ENCODE assay signal across 15 cellular contexts in the genomic region with DNA sequence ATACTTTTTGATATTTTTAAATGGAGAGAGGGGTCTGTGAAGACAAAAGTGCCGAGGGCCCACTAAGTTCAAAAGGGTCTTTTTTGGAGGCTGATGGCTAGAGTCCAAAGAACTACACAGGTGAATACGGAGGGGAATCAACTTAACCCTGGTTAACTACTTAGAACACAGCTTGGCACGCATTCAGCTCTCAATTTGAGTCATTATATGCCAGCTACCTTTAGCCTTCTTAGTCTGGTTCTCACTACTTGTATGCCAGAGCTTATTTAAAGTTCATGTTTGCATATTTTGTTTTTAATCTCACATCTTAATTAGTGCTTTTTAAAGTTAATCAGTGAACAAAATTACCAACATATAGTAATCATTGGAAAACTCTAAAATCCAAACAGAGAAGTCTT.
DNase-seq lines count a peak whose midpoint lies in the region; ATAC-seq and TF ChIP-seq lines count a peak whose summit lies in the region.
"Had no signal": no experiment of that assay in that cellular context is flagged by ENCODE, and none has a peak within 500 bp of the region (broad histone marks: within the 10 kb centered on the region; RNA-seq: fewer than 3 reads in every experiment).

No MANE protein-coding gene starts in this region.

- TF ChIP-seq POLR2A in stomach (IDR thresholded peaks at IDR 0.05), result no peak

- no peak overlapping the region for H3K4me3 Mint-ChIP-seq in activated naive CD4-positive, alpha-beta T cell treated with anti-CD3 and anti-CD28 coated beads for 36 hours
- no peak overlapping the region for H3K4me3 Mint-ChIP-seq in GM23338
- H3K4me3 Mint-ChIP-seq: naive thymus-derived CD8-positive, alpha-beta T cell; type B pancreatic cell had no signal

- H3K36me3 ChIP-seq in GM23338 (ENCODE audit: insufficient read depth) (no peaks in the 10 kb centered on the region), stomach (no peaks in the 10 kb centered on the region)
- H3K36me3 ChIP-seq: gastrocnemius medialis had no signal

- H3K9me3 Mint-ChIP-seq in activated naive CD4-positive, alpha-beta T cell treated with anti-CD3 and anti-CD28 coated beads, Interleukin-2, amount 50 U/mL, for 72 hours, result no peaks in the 10 kb centered on the region
- H3K9me3 Mint-ChIP-seq in activated naive CD4-positive, alpha-beta T cell treated with anti-CD3 and anti-CD28 coated beads for 36 hours, result no peaks in the 10 kb centered on the region
- no peaks in the 10 kb centered on the region for H3K9me3 Mint-ChIP-seq in GM23338
- H3K9me3 Mint-ChIP-seq: naive thymus-derived CD8-positive, alpha-beta T cell; type B pancreatic cell had no signal

- no peaks in the 10 kb centered on the region for H4K20me1 ChIP-seq in GM23338 (replicated peaks; ENCODE audit: insufficient read depth)

- 32 to 51% (median 39%) methylated on average over 3 of the region's 3 CpGs for WGBS in stomach, 5 donors

- H3K27ac ChIP-seq in GM23338 (ENCODE audit: low read depth) (peak overlapping the region; percentile 36; the same call in 1 of the 2 replicates), stomach (no peak overlapping the region)
- H3K27ac ChIP-seq: dorsolateral prefrontal cortex, gastrocnemius medialis, KMS-11 had no signal

- H2AFZ ChIP-seq in GM23338, result no peak overlapping the region

- TF ChIP-seq CTCF in GM23338 (conservative IDR thresholded peaks at IDR 0.05; ENCODE audit: low read depth in 2 of 2), result no peak
- no peak for TF ChIP-seq CTCF in stomach (IDR thresholded peaks at IDR 0.05)

- CTCF ChIA-PET in activated naive CD4-positive, alpha-beta T cell treated with anti-CD3 and anti-CD28 coated beads for 36 hours (lab: Charles Lee), result interaction anchor here (0.6 to 3.8 kb wide), 8 partner anchors 14 to 487 kb away, joined by 3 to 23 read pairs (median 3); no protein-coding TSS in a partner anchor

- H3K27me3 ChIP-seq in GM23338 (ENCODE audit: insufficient read depth), result no peaks in the 10 kb centered on the region
- no peaks in the 10 kb centered on the region for H3K27me3 ChIP-seq in stomach
- H3K27me3 ChIP-seq: dorsolateral prefrontal cortex, gastrocnemius medialis had no signal

- no peak for TF ChIP-seq EP300 in stomach (IDR thresholded peaks at IDR 0.05)

- H3K9me3 ChIP-seq in stomach, result no peaks in the 10 kb centered on the region
- H3K9me3 ChIP-seq: gastrocnemius medialis had no signal

- peaks cover 2% of the 10 kb centered on the region for H3K4me1 Mint-ChIP-seq in activated naive CD4-positive, alpha-beta T cell treated with anti-CD3 and anti-CD28 coated beads for 36 hours (ENCODE audit: low read depth)
- H3K4me1 Mint-ChIP-seq in GM23338, result peaks cover 27% of the 10 kb centered on the region

- H3K4me3 ChIP-seq in GM23338, result no peak overlapping the region
- no peak overlapping the region for H3K4me3 ChIP-seq in stomach
- H3K4me3 ChIP-seq: dorsolateral prefrontal cortex, gastrocnemius medialis had no signal

- no peak overlapping the region for H3K4me2 ChIP-seq in GM23338
- H3K4me2 ChIP-seq: KMS-11 had no signal

- no peak for DNase-seq in activated naive CD4-positive, alpha-beta T cell treated with anti-CD3 and anti-CD28 coated beads, Interleukin-2, amount 50 U/mL, for 72 hours (ENCODE audit: low spot score in 2 of 2)
- DNase-seq in activated naive CD4-positive, alpha-beta T cell treated with anti-CD3 and anti-CD28 coated beads for 36 hours, result no peak
- no peak for DNase-seq in GM23338 (ENCODE audit: low spot score)
- peak; percentile 26 for DNase-seq in stomach
- DNase-seq in NCI-H524 (lab: John Stamatoyannopoulos, UW), result no peak
- DNase-seq in Right ventricle myocardium superior, result no peak
- no peak for DNase-seq in ecto neural progenitor cell (ENCODE audit: low spot score)
- DNase-seq: amniotic stem cell, dorsolateral prefrontal cortex, gastrocnemius medialis, left cardiac atrium had no signal

- no peaks in the 10 kb centered on the region for H3K27me3 Mint-ChIP-seq in activated naive CD4-positive, alpha-beta T cell treated with anti-CD3 and anti-CD28 coated beads for 36 hours (ENCODE audit: low read depth)
- no peaks in the 10 kb centered on the region for H3K27me3 Mint-ChIP-seq in GM23338 (ENCODE audit: insufficient read depth, low read depth, poor library complexity)
- H3K27me3 Mint-ChIP-seq: naive thymus-derived CD8-positive, alpha-beta T cell; type B pancreatic cell had no signal

- H3K79me2 ChIP-seq in GM23338 (replicated peaks; ENCODE audit: insufficient read depth), result no peaks in the 10 kb centered on the region

- intact Hi-C loops in activated naive CD4-positive, alpha-beta T cell treated with anti-CD3 and anti-CD28 coated beads for 36 hours (cut with micrococcal nuclease), result loop anchor here (1.0 to 5.0 kb wide), 7 partner anchors 112 to 950 kb away; partner anchors contain the start of gene TMEM106B
- intact Hi-C loops in stomach (cut with DNase I; ENCODE audit: low total_unique reads) (no loop called here), Right ventricle myocardium superior (cut with DNase I) (loop anchor here (2.0 to 5.0 kb wide), 2 partner anchors 256 to 896 kb away; no protein-coding TSS in a partner anchor)

- H3K4me1 ChIP-seq in GM23338 (ENCODE audit: insufficient read depth), result peaks cover 19% of the 10 kb centered on the region; the same call in 1 of the 2 replicates
- H3K4me1 ChIP-seq in stomach, result peaks cover 0 to 8% (median 0%) of the 10 kb centered on the region in 4 donors
- H3K4me1 ChIP-seq: gastrocnemius medialis had no signal

- H3K9me2 ChIP-seq in GM23338 (ENCODE audit: insufficient read depth), result no peaks in the 10 kb centered on the region

- no peaks in the 10 kb centered on the region for H3F3A ChIP-seq in GM23338 (replicated peaks; ENCODE audit: low read depth)

- H3K27ac Mint-ChIP-seq in activated naive CD4-positive, alpha-beta T cell treated with anti-CD3 and anti-CD28 coated beads, Interleukin-2, amount 50 U/mL, for 72 hours, result no peak overlapping the region
- no peak overlapping the region for H3K27ac Mint-ChIP-seq in activated naive CD4-positive, alpha-beta T cell treated with anti-CD3 and anti-CD28 coated beads for 36 hours
- H3K27ac Mint-ChIP-seq in GM23338, result no peak overlapping the region
- H3K27ac Mint-ChIP-seq: naive thymus-derived CD8-positive, alpha-beta T cell; type B pancreatic cell had no signal

- peak; percentile 34 to 63 for ATAC-seq in activated naive CD4-positive, alpha-beta T cell treated with anti-CD3 and anti-CD28 coated beads, Interleukin-2, amount 50 U/mL, for 72 hours
- ATAC-seq in GM23338 (no peak), HG03521 (IDR thresholded peaks at IDR 0.05; ENCODE audit: unreplicated experiment) (peak; percentile 56), Right ventricle myocardium superior (ENCODE audit: poor library complexity) (no peak)
- ATAC-seq: gastrocnemius medialis; left cardiac atrium; naive thymus-derived CD8-positive, alpha-beta T cell had no signal

- no peaks in the 10 kb centered on the region for H3K36me3 Mint-ChIP-seq in activated naive CD4-positive, alpha-beta T cell treated with anti-CD3 and anti-CD28 coated beads, Interleukin-2, amount 50 U/mL, for 72 hours
- H3K36me3 Mint-ChIP-seq in activated naive CD4-positive, alpha-beta T cell treated with anti-CD3 and anti-CD28 coated beads for 36 hours (ENCODE audit: low read depth), result no peaks in the 10 kb centered on the region
- peaks cover 14% of the 10 kb centered on the region for H3K36me3 Mint-ChIP-seq in GM23338 (ENCODE audit: low read depth)
- H3K36me3 Mint-ChIP-seq: naive thymus-derived CD8-positive, alpha-beta T cell; type B pancreatic cell had no signal

TF ChIP-seq in GM23338, 12 proteins besides CTCF, POLR2A, EP300 and RAD21 (continues in another document):
- TF ChIP-seq NANOG (IDR thresholded peaks at IDR 0.05; ENCODE audit: borderline replicate concordance), result no peak
- TF ChIP-seq CREB1 (CRISPR knock-in tag; IDR thresholded peaks at IDR 0.05; ENCODE audit: low read depth), result no peak
- no peak for TF ChIP-seq ZNF114 (CRISPR knock-in tag; IDR thresholded peaks at IDR 0.05)
- no peak for TF ChIP-seq STAT1 (IDR thresholded peaks at IDR 0.05; ENCODE audit: unreplicated experiment)
- no peak for TF ChIP-seq JUNB (IDR thresholded peaks at IDR 0.05; ENCODE audit: unreplicated experiment)
- no peak for TF ChIP-seq POLR2AphosphoS5 (IDR thresholded peaks at IDR 0.05; ENCODE audit: low read depth)
- TF ChIP-seq EZH2 (IDR thresholded peaks at IDR 0.05; ENCODE audit: low read depth, unreplicated experiment), result no peak

Comparison
In these comparisons a context has a peak if more than half of its experiments do, and no peak if none do; other contexts are left out.
1. ATAC-seq: peak in activated naive CD4-positive, alpha-beta T cell treated with anti-CD3 and anti-CD28 coated beads, Interleukin-2, amount 50 U/mL, for 72 hours (2 of 2) and HG03521 (single experiment); none in GM23338 (single experiment) and Right ventricle myocardium superior (single experiment).